ENCODE assay signal across 13 cellular contexts in genomic region chr1:231557898-231558710, GRCh38. TPM values are rescaled to one million over a fixed set of nuclear protein-coding genes. Genes with fewer than 3 reads are reported as not detected.
DNase-seq lines count a peak whose midpoint lies in the region; TF ChIP-seq lines count a peak whose summit lies in the region.
"Had no signal": no experiment of that assay in that cellular context is flagged by ENCODE, and none has a peak within 500 bp of the region (broad histone marks: within the 10 kb centered on the region; RNA-seq: fewer than 3 reads in every experiment).

No MANE protein-coding gene starts in this region.

- DNase-seq in EH (ENCODE audit: low read depth) (peak; percentile 51), NCI-H2107 (lab: John Stamatoyannopoulos, UW) (peak; percentile 36), fibroblast of mammary gland (ENCODE audit: low read depth) (peak; percentile 65), renal cortical epithelial cell (ENCODE audit: low read depth) (peak; percentile 24), NCI-H146 treated with DMSO at 0.1 percent for 48 hours (lab: John Stamatoyannopoulos, UW; ENCODE audit: unreplicated experiment) (no peak), NCI-H2081 treated with DMSO at 0.1 percent for 48 hours (lab: John Stamatoyannopoulos, UW) (no peak), H7 (no peak)
- DNase-seq in stimulated activated CD4-positive, alpha-beta T cell treated with anti-CD3 and anti-CD28 coated beads, Interleukin-2, amount 100 ng/mL, for 48 hours, result no peak
- DNase-seq: activated gamma-delta T cell treated with Interleukin-2 at 50 U/mL for 16 hours, endodermal cell, glutamatergic neuron, NCI-H2227 treated with DMSO at 0.1 percent for 48 hours had no signal

- TF ChIP-seq CTCF in fibroblast of mammary gland (conservative IDR thresholded peaks at IDR 0.05; ENCODE audit: control insufficient read depth, insufficient read depth, low read depth, low read length), result no peak

- no peaks in the 10 kb centered on the region for H3K27me3 ChIP-seq in H7 (ENCODE audit: control insufficient read depth, insufficient read depth, low read length)

- H3K4me3 ChIP-seq in fibroblast of mammary gland (ENCODE audit: control insufficient read depth, low read depth, low read length), result no peak overlapping the region
- no peak overlapping the region for H3K4me3 ChIP-seq in H7 (ENCODE audit: insufficient read depth, low read depth, low read length)
- H3K4me3 ChIP-seq: thoracic aorta had no signal

- no peaks in the 10 kb centered on the region; the same call in 1 of the 2 replicates for H3K36me3 ChIP-seq in H7 (replicated peaks; ENCODE audit: control insufficient read depth, insufficient read depth, low read length)

RNA-seq across cellular contexts. Expression of gene TSNAX, which starts 29.6 kb away (rescaled TPM):
- 47.7 and 68.6 TPM in 2 replicates for total RNA-seq in renal cortical epithelial cell
- total RNA-seq in H7 (2014; rRNA removed; shearing (Covaris generic)), result 48.3 and 51.0 TPM in 2 replicates

Comparison
In these comparisons a context has a peak if more than half of its experiments do, and no peak if none do; other contexts are left out.
1. DNase-seq: peak in EH (single experiment), NCI-H2107 (single experiment), fibroblast of mammary gland (single experiment) and renal cortical epithelial cell (single experiment); none in NCI-H146 treated with DMSO at 0.1 percent for 48 hours (single experiment), stimulated activated CD4-positive, alpha-beta T cell treated with anti-CD3 and anti-CD28 coated beads, Interleukin-2, amount 100 ng/mL, for 48 hours (0 of 2), NCI-H2081 treated with DMSO at 0.1 percent for 48 hours (single experiment) and H7 (single experiment).